Comparison of ENCODE assay signal across 1 cellular context in genomic region chr18:76461148-76461547, GRCh38.
TF ChIP-seq lines count a peak whose summit lies in the region.

No MANE protein-coding gene starts in this region.

TF ChIP-seq in H1, 55 proteins besides CTCF, POLR2A, EP300 and RAD21:
- TF ChIP-seq SAP30 (IDR thresholded peaks at IDR 0.05; ENCODE audit: insufficient read depth, insufficient replicate concordance, low read length) (no peak), CHD7 (IDR thresholded peaks at IDR 0.05; ENCODE audit: insufficient replicate concordance, low read length) (no peak), NANOG (IDR thresholded peaks at IDR 0.05; ENCODE audit: insufficient read depth, low read depth, low read length, poor library complexity, severe bottlenecking) (no peak), RNF2 (IDR thresholded peaks at IDR 0.05; ENCODE audit: borderline replicate concordance, low read depth, low read length, missing control alignments, poor library complexity, severe bottlenecking) (no peak), CHD2 (IDR thresholded peaks at IDR 0.05; ENCODE audit: low read length) (no peak), KDM4A (IDR thresholded peaks at IDR 0.05; ENCODE audit: low read depth, low read length, severe bottlenecking) (no peak), JUND (IDR thresholded peaks at IDR 0.05; ENCODE audit: low read length) (no peak), KDM1A (IDR thresholded peaks at IDR 0.05; ENCODE audit: borderline replicate concordance, low read length) (no peak), SIN3A (conservative IDR thresholded peaks at IDR 0.05 in 1 of 2, IDR thresholded peaks at IDR 0.05 in 1 of 2; ENCODE audit: low read depth in 1 of 2, low read length in 2 of 2) (no peak), CHD1 (IDR thresholded peaks at IDR 0.05; ENCODE audit: low read depth, low read length) (no peak), TEAD4 (IDR thresholded peaks at IDR 0.05; ENCODE audit: low read depth, low read length) (no peak), SP4 (IDR thresholded peaks at IDR 0.05; ENCODE audit: low read length) (no peak), PHF8 (conservative IDR thresholded peaks at IDR 0.05; ENCODE audit: low read depth, low read length) (no peak), RBBP5 (IDR thresholded peaks at IDR 0.05; ENCODE audit: borderline replicate concordance, low read depth, low read length) (no peak), POLR2AphosphoS5 (IDR thresholded peaks at IDR 0.05; ENCODE audit: low read depth, low read length) (no peak), GABPA (IDR thresholded peaks at IDR 0.05; ENCODE audit: borderline replicate concordance, insufficient read depth, low read length) (no peak)
